In the genomic region with DNA sequence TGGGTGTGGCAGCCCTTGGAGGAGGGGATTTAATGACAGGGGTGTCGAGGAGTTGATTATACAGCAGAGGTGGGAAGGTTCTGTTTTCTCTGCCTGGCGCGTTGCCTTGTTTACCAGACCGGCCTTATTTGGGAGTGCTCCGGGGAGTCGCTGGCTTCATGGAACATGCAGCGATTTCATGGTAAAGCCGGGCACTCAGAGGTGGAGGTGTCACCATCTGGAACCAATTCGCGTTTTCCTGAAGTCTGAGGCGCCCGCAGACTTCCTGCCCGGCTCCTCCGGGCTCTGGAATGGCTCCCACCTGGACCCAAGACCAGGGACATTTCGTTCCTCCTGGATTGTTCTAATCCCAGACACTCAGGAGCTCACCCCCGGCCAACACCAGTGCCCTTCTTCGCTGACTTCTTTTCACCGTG, we compare ENCODE assay signal across 12 cellular contexts.
DNase-seq lines count a peak whose midpoint lies in the region; ATAC-seq and TF ChIP-seq lines count a peak whose summit lies in the region.
"Had no signal": no experiment of that assay in that cellular context is flagged by ENCODE, and none has a peak within 500 bp of the region (broad histone marks: within the 10 kb centered on the region; RNA-seq: fewer than 3 reads in every experiment).

No MANE protein-coding gene starts in this region.

- H3K27ac ChIP-seq in heart right ventricle (peak overlapping the region in 6 of 10 donors; percentile 25 to 76 (median 59)), lower lobe of right lung (no peak overlapping the region)

- H3K4me3 ChIP-seq in heart right ventricle (peak overlapping the region in 1 of 10 donors; percentile 17), NT2/D1 (ENCODE audit: insufficient read length, low read depth) (no peak overlapping the region), lower lobe of right lung (no peak overlapping the region)

- DNase-seq in heart right ventricle (no peak), left ventricle myocardium superior (no peak), NT2/D1 (ENCODE audit: low read depth, low spot score) (no peak), lower lobe of right lung (peak; percentile 41), midbrain (lab: John Stamatoyannopoulos, UW) (no peak)
- DNase-seq in stimulated activated CD4-positive, alpha-beta T cell treated with anti-CD3 and anti-CD28 coated beads, Interleukin-2, amount 100 ng/mL, for 24 hours, result no peak
- DNase-seq: activated CD4-positive, alpha-beta T cell treated with anti-CD3 and anti-CD28 coated beads for 36 hours; GF-D8; kidney glomerular epithelial cell; stimulated activated CD4-positive, alpha-beta T cell treated with anti-CD3 and anti-CD28 coated beads, Interleukin-4, amount 100 ng/mL, for 24 hours had no signal

- intact Hi-C loops in heart right ventricle (cut with DNase I) (no loop called here), left ventricle myocardium superior (cut with micrococcal nuclease) (no loop called here), lower lobe of right lung (cut with DNase I) (no loop called here)

- H3K27me3 ChIP-seq in heart right ventricle (no peaks in the 10 kb centered on the region), NT2/D1 (ENCODE audit: insufficient read depth, insufficient read length) (no peaks in the 10 kb centered on the region), lower lobe of right lung (ENCODE audit: low read depth) (no peaks in the 10 kb centered on the region)

- WGBS in heart right ventricle, 2 donors, result 67 to 75% methylated on average over 18 of the region's 18 CpGs

- no peak for TF ChIP-seq CTCF in heart right ventricle (IDR thresholded peaks at IDR 0.05)
- no peak for TF ChIP-seq CTCF in lower lobe of right lung (IDR thresholded peaks at IDR 0.05)

- no peaks in the 10 kb centered on the region for H3K9me3 ChIP-seq in heart right ventricle
- no peaks in the 10 kb centered on the region for H3K9me3 ChIP-seq in NT2/D1 (ENCODE audit: insufficient read depth, low read length)
- no peaks in the 10 kb centered on the region for H3K9me3 ChIP-seq in lower lobe of right lung

- ATAC-seq in heart right ventricle (peak in 2 of 8 donors; percentile 18 to 23), left ventricle myocardium superior (no peak), lower lobe of right lung (no peak), HG03135 (IDR thresholded peaks at IDR 0.05; ENCODE audit: unreplicated experiment) (no peak), GM19397 (IDR thresholded peaks at IDR 0.05; ENCODE audit: unreplicated experiment) (no peak)
- ATAC-seq: activated CD4-positive, alpha-beta T cell treated with anti-CD3 and anti-CD28 coated beads for 36 hours had no signal

- H3K9ac ChIP-seq in NT2/D1 (ENCODE audit: insufficient read length, low read depth), result peak overlapping the region; percentile 21

- H3K36me3 ChIP-seq in heart right ventricle (no peaks in the 10 kb centered on the region), NT2/D1 (ENCODE audit: insufficient read depth, insufficient read length, low read length) (no peaks in the 10 kb centered on the region), lower lobe of right lung (no peaks in the 10 kb centered on the region)

- H3K4me1 ChIP-seq in heart right ventricle, result peaks cover 12 to 63% (median 39%) of the 10 kb centered on the region in 9 donors
- H3K4me1 ChIP-seq in NT2/D1 (ENCODE audit: insufficient read depth, insufficient read length), result peaks cover 15% of the 10 kb centered on the region
- H3K4me1 ChIP-seq in lower lobe of right lung, result no peaks in the 10 kb centered on the region
